1 cellular context compared by ENCODE assay signal in genomic region chr19:55258828-55259539, GRCh38.
TF ChIP-seq lines count a peak whose summit lies in the region.

A gene with protein sequence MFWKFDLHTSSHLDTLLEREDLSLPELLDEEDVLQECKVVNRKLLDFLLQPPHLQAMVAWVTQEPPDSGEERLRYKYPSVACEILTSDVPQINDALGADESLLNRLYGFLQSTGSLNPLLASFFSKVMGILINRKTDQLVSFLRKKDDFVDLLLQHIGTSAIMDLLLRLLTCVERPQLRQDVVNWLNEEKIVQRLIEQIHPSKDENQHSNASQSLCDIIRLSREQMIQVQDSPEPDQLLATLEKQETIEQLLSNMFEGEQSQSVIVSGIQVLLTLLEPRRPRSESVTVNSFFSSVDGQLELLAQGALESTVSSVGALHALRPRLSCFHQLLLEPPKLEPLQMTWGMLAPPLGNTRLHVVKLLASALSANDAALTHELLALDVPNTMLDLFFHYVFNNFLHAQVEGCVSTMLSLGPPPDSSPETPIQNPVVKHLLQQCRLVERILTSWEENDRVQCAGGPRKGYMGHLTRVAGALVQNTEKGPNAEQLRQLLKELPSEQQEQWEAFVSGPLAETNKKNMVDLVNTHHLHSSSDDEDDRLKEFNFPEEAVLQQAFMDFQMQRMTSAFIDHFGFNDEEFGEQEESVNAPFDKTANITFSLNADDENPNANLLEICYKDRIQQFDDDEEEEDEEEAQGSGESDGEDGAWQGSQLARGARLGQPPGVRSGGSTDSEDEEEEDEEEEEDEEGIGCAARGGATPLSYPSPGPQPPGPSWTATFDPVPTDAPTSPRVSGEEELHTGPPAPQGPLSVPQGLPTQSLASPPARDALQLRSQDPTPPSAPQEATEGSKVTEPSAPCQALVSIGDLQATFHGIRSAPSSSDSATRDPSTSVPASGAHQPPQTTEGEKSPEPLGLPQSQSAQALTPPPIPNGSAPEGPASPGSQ (minus strand): TSS chr19:55259017. CDS start chr19:55247103, 11,914 bp downstream.

TF ChIP-seq in GM12878, 131 proteins besides CTCF, POLR2A, EP300 and RAD21 (continued from another document and continues in another):
- TF ChIP-seq, protein P1, sequence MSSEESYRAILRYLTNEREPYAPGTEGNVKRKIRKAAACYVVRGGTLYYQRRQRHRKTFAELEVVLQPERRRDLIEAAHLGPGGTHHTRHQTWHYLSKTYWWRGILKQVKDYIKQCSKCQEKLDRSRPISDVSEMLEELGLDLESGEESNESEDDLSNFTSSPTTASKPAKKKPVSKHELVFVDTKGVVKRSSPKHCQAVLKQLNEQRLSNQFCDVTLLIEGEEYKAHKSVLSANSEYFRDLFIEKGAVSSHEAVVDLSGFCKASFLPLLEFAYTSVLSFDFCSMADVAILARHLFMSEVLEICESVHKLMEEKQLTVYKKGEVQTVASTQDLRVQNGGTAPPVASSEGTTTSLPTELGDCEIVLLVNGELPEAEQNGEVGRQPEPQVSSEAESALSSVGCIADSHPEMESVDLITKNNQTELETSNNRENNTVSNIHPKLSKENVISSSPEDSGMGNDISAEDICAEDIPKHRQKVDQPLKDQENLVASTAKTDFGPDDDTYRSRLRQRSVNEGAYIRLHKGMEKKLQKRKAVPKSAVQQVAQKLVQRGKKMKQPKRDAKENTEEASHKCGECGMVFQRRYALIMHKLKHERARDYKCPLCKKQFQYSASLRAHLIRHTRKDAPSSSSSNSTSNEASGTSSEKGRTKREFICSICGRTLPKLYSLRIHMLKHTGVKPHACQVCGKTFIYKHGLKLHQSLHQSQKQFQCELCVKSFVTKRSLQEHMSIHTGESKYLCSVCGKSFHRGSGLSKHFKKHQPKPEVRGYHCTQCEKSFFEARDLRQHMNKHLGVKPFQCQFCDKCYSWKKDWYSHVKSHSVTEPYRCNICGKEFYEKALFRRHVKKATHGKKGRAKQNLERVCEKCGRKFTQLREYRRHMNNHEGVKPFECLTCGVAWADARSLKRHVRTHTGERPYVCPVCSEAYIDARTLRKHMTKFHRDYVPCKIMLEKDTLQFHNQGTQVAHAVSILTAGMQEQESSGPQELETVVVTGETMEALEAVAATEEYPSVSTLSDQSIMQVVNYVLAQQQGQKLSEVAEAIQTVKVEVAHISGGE (CRISPR knock-in tag; IDR thresholded peaks at IDR 0.05), result no peak
- TF ChIP-seq ZNF24 (IDR thresholded peaks at IDR 0.05), result no peak
- 0 out of 2 replicates have a peak, but pooled peaks have one; percentile 88 for TF ChIP-seq CBX5 (IDR thresholded peaks at IDR 0.05; ENCODE audit: low read depth)
- TF ChIP-seq NR2C1 (IDR thresholded peaks at IDR 0.05), result peak; percentile 73
- no peak for TF ChIP-seq BRCA1 (IDR thresholded peaks at IDR 0.05; ENCODE audit: low read depth, low read length)
- peak; percentile 97 for TF ChIP-seq SKIL (IDR thresholded peaks at IDR 0.05; ENCODE audit: low read depth, poor library complexity, severe bottlenecking)
- no peak for TF ChIP-seq MYC (IDR thresholded peaks at IDR 0.05; ENCODE audit: insufficient read depth, insufficient read length, insufficient replicate concordance, low read length, severe bottlenecking)
- 0 out of 2 replicates have a peak, but pooled peaks have one; percentile 34 for TF ChIP-seq RFX5 (IDR thresholded peaks at IDR 0.05; ENCODE audit: low read depth, low read length)
- no peak for TF ChIP-seq EZH2 (IDR thresholded peaks at IDR 0.05; ENCODE audit: borderline replicate concordance, control insufficient read depth, low read depth, low read length)
- peak; percentile 78 for TF ChIP-seq GATAD2B (conservative IDR thresholded peaks at IDR 0.05; ENCODE audit: low read depth)
- TF ChIP-seq, protein P2, sequence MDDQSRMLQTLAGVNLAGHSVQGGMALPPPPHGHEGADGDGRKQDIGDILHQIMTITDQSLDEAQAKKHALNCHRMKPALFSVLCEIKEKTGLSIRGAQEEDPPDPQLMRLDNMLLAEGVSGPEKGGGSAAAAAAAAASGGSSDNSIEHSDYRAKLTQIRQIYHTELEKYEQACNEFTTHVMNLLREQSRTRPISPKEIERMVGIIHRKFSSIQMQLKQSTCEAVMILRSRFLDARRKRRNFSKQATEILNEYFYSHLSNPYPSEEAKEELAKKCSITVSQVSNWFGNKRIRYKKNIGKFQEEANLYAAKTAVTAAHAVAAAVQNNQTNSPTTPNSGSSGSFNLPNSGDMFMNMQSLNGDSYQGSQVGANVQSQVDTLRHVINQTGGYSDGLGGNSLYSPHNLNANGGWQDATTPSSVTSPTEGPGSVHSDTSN (IDR thresholded peaks at IDR 0.05; ENCODE audit: insufficient replicate concordance, low read depth, low read length), result peak; percentile 35
- no peak for TF ChIP-seq ZZZ3 (IDR thresholded peaks at IDR 0.05; ENCODE audit: control insufficient read depth, insufficient read length, low read depth)
- TF ChIP-seq ZBED1 (IDR thresholded peaks at IDR 0.05; ENCODE audit: borderline replicate concordance), result no peak
- TF ChIP-seq KAT2A (conservative IDR thresholded peaks at IDR 0.05; ENCODE audit: control insufficient read depth, low read depth, low read length), result no peak
- TF ChIP-seq IKZF2 (IDR thresholded peaks at IDR 0.05), result peak; percentile 91 to 92
- peak; percentile 84 for TF ChIP-seq RUNX3 (IDR thresholded peaks at IDR 0.05; ENCODE audit: low read length)
- TF ChIP-seq YBX1 (IDR thresholded peaks at IDR 0.05), result no peak
- peak; percentile 94 for TF ChIP-seq KLF5 (IDR thresholded peaks at IDR 0.05; ENCODE audit: partially characterized antibody)
- TF ChIP-seq TARDBP (IDR thresholded peaks at IDR 0.05; ENCODE audit: borderline replicate concordance), result peak; percentile 79
- TF ChIP-seq PML (IDR thresholded peaks at IDR 0.05; ENCODE audit: low read length), result peak; percentile 93
- TF ChIP-seq, protein P3, sequence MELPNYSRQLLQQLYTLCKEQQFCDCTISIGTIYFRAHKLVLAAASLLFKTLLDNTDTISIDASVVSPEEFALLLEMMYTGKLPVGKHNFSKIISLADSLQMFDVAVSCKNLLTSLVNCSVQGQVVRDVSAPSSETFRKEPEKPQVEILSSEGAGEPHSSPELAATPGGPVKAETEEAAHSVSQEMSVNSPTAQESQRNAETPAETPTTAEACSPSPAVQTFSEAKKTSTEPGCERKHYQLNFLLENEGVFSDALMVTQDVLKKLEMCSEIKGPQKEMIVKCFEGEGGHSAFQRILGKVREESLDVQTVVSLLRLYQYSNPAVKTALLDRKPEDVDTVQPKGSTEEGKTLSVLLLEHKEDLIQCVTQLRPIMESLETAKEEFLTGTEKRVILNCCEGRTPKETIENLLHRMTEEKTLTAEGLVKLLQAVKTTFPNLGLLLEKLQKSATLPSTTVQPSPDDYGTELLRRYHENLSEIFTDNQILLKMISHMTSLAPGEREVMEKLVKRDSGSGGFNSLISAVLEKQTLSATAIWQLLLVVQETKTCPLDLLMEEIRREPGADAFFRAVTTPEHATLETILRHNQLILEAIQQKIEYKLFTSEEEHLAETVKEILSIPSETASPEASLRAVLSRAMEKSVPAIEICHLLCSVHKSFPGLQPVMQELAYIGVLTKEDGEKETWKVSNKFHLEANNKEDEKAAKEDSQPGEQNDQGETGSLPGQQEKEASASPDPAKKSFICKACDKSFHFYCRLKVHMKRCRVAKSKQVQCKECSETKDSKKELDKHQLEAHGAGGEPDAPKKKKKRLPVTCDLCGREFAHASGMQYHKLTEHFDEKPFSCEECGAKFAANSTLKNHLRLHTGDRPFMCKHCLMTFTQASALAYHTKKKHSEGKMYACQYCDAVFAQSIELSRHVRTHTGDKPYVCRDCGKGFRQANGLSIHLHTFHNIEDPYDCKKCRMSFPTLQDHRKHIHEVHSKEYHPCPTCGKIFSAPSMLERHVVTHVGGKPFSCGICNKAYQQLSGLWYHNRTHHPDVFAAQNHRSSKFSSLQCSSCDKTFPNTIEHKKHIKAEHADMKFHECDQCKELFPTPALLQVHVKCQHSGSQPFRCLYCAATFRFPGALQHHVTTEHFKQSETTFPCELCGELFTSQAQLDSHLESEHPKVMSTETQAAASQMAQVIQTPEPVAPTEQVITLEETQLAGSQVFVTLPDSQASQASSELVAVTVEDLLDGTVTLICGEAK (IDR thresholded peaks at IDR 0.05; ENCODE audit: borderline replicate concordance), result peak; percentile 79; the same call in 1 of the 2 replicates
- TF ChIP-seq NFIC (IDR thresholded peaks at IDR 0.05; ENCODE audit: low read depth, low read length), result no peak
- peak; percentile 82 for TF ChIP-seq ZNF687 (IDR thresholded peaks at IDR 0.05)
- TF ChIP-seq ESRRA (IDR thresholded peaks at IDR 0.05; ENCODE audit: low read length), result no peak
- no peak for TF ChIP-seq WRNIP1 (IDR thresholded peaks at IDR 0.05; ENCODE audit: borderline replicate concordance, low read depth, low read length)
- peak; percentile 60 for TF ChIP-seq CBFB (IDR thresholded peaks at IDR 0.05; ENCODE audit: low read depth)
- TF ChIP-seq SRF (IDR thresholded peaks at IDR 0.05; ENCODE audit: low read depth in 2 of 2, low read length in 2 of 2), result peak in 1 of 2 experiments; percentile 66; a peak in 1 of 4 replicates
- peak; percentile 96 for TF ChIP-seq NRF1 (conservative IDR thresholded peaks at IDR 0.05; ENCODE audit: low read depth, low read length)
- peak; percentile 91; the same call in 1 of the 2 replicates for TF ChIP-seq RB1 (IDR thresholded peaks at IDR 0.05; ENCODE audit: borderline replicate concordance)
- peak; percentile 48; the same call in 1 of the 2 replicates for TF ChIP-seq HDGF (IDR thresholded peaks at IDR 0.05)
- no peak; the same call in 1 of the 2 replicates for TF ChIP-seq ATF2 (IDR thresholded peaks at IDR 0.05; ENCODE audit: low read length)
- 0 out of 2 replicates have a peak, but pooled peaks have one; percentile 19 for TF ChIP-seq BACH1 (IDR thresholded peaks at IDR 0.05; ENCODE audit: borderline replicate concordance)
- TF ChIP-seq, protein P4, sequence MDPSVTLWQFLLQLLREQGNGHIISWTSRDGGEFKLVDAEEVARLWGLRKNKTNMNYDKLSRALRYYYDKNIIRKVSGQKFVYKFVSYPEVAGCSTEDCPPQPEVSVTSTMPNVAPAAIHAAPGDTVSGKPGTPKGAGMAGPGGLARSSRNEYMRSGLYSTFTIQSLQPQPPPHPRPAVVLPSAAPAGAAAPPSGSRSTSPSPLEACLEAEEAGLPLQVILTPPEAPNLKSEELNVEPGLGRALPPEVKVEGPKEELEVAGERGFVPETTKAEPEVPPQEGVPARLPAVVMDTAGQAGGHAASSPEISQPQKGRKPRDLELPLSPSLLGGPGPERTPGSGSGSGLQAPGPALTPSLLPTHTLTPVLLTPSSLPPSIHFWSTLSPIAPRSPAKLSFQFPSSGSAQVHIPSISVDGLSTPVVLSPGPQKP (IDR thresholded peaks at IDR 0.05; ENCODE audit: low read depth, low read length), result peak; percentile 9
- peak; percentile 100 for TF ChIP-seq IKZF1 (conservative IDR thresholded peaks at IDR 0.05)
- no peak for TF ChIP-seq SUPT20H (IDR thresholded peaks at IDR 0.05; ENCODE audit: borderline replicate concordance, control insufficient read depth, low read depth, low read length)
- TF ChIP-seq SMC3 (IDR thresholded peaks at IDR 0.05; ENCODE audit: borderline replicate concordance, low read length), result no peak
